14 cellular contexts compared by ENCODE assay signal in the genomic region with DNA sequence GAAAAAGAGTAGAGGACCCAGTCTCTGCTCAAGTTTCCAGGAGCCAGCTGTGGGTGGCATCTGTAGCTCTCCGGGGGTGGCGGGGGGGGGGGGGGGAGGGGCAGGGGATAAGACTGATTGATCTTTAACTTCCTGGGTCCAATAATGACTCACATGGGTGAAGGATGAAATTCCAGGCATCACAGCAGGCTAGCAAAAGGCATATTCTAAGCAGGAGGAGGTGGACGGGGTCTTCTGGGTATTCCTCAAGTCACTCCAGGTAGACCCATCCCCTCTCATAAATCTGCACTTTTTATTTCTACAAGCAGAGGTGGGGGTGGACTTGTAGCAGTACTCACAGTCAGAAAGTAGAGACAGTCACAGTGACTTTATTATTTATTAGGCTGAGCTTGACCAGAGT.
DNase-seq lines count a peak whose midpoint lies in the region; ATAC-seq lines count a peak whose summit lies in the region.
"Had no signal": no experiment of that assay in that cellular context is flagged by ENCODE, and none has a peak within 500 bp of the region (broad histone marks: within the 10 kb centered on the region; RNA-seq: fewer than 3 reads in every experiment).

No MANE protein-coding gene starts in this region.

- H3K9me3 Mint-ChIP-seq in activated T-cell treated with anti-CD3 and anti-CD28 coated beads, Interleukin-2, amount 50 U/mL, for 72 hours: no peaks in the 10 kb centered on the region
- H3K9me3 Mint-ChIP-seq: CD8-positive, alpha-beta T cell had no signal

- DNase-seq in activated T-cell treated with anti-CD3 and anti-CD28 coated beads, Interleukin-2, amount 50 U/mL, for 72 hours: no peak
- DNase-seq in activated T-cell treated with anti-CD3 and anti-CD28 coated beads for 4 hours (no peak), SJCRH30 (no peak), islet precursor cell (peak; percentile 37), cerebellar cortex (ENCODE audit: low spot score) (no peak)
- DNase-seq: Calu3; CD8-positive, alpha-beta T cell; DMS79 treated with DMSO at 0.1 percent for 48 hours; GF-D8; GOT3; H7 had no signal

- H3K9me3 ChIP-seq in SJCRH30 (replicated peaks): no peaks in the 10 kb centered on the region

- H3K4me1 ChIP-seq in SJCRH30: peaks cover 14% of the 10 kb centered on the region
- H3K4me1 ChIP-seq: BLaER1 treated with 17β-estradiol and CSF1 and Interleukin-3, amounts not matched to agents 10 nM and 100 nM had no signal

- H3K4me3 Mint-ChIP-seq in activated T-cell treated with anti-CD3 and anti-CD28 coated beads, Interleukin-2, amount 50 U/mL, for 72 hours: no peak overlapping the region
- H3K4me3 Mint-ChIP-seq: B cell; CD8-positive, alpha-beta T cell had no signal

- peak overlapping the region; percentile 77 for H3K27ac ChIP-seq in SJCRH30
- H3K27ac ChIP-seq: BLaER1 treated with 17β-estradiol and CSF1 and Interleukin-3, amounts not matched to agents 10 nM and 100 nM had no signal

- no peaks in the 10 kb centered on the region for H3K36me3 ChIP-seq in SJCRH30
- H3K36me3 ChIP-seq: BLaER1 treated with 17β-estradiol and CSF1 and Interleukin-3, amounts not matched to agents 10 nM and 100 nM had no signal

- peaks cover 11% of the 10 kb centered on the region for H3K27me3 Mint-ChIP-seq in activated T-cell treated with anti-CD3 and anti-CD28 coated beads, Interleukin-2, amount 50 U/mL, for 72 hours (ENCODE audit: low read depth)

- H3K27me3 ChIP-seq in SJCRH30: no peaks in the 10 kb centered on the region
- H3K27me3 ChIP-seq: BLaER1 treated with 17β-estradiol and CSF1 and Interleukin-3, amounts not matched to agents 10 nM and 100 nM had no signal

- H3K4me1 Mint-ChIP-seq in activated T-cell treated with anti-CD3 and anti-CD28 coated beads, Interleukin-2, amount 50 U/mL, for 72 hours (ENCODE audit: low read depth): peaks cover 12% of the 10 kb centered on the region
- H3K4me1 Mint-ChIP-seq: B cell had no signal

- no peaks in the 10 kb centered on the region for H3K36me3 Mint-ChIP-seq in activated T-cell treated with anti-CD3 and anti-CD28 coated beads, Interleukin-2, amount 50 U/mL, for 72 hours (ENCODE audit: insufficient read depth in 2 of 2)
- H3K36me3 Mint-ChIP-seq: CD8-positive, alpha-beta T cell had no signal

- H3K27ac Mint-ChIP-seq in activated T-cell treated with anti-CD3 and anti-CD28 coated beads, Interleukin-2, amount 50 U/mL, for 72 hours: peak overlapping the region; percentile 54
- H3K27ac Mint-ChIP-seq: B cell; CD8-positive, alpha-beta T cell had no signal

- ATAC-seq in activated T-cell treated with anti-CD3 and anti-CD28 coated beads, Interleukin-2, amount 50 U/mL, for 72 hours (replicated peaks in 1 of 2): no peak
- no peak for ATAC-seq in GM18519 (IDR thresholded peaks at IDR 0.05; ENCODE audit: low FRiP score, unreplicated experiment)
- ATAC-seq: CD8-positive, alpha-beta T cell had no signal

- H3K4me3 ChIP-seq in SJCRH30: no peak overlapping the region
- H3K4me3 ChIP-seq: BLaER1 treated with 17β-estradiol and CSF1 and Interleukin-3, amounts not matched to agents 10 nM and 100 nM had no signal
